In genomic region chr9:137298401-137298982, GRCh38 we compare ENCODE assay signal across 2 cellular contexts.
TF ChIP-seq lines count a peak whose summit lies in the region.

No MANE protein-coding gene starts in this region.

TF ChIP-seq in endothelial cell of umbilical vein, 7 proteins besides CTCF, POLR2A, EP300 and RAD21:
- TF ChIP-seq MAX (IDR thresholded peaks at IDR 0.05; ENCODE audit: insufficient read depth, insufficient read length) (no peak), POLR2AphosphoS5 (IDR thresholded peaks at IDR 0.05; ENCODE audit: insufficient read depth, low read depth, low read length) (peak; percentile 56), MYC (IDR thresholded peaks at IDR 0.05; ENCODE audit: low read depth, low read length) (peak; percentile 16), FOS (IDR thresholded peaks at IDR 0.05; ENCODE audit: borderline replicate concordance, insufficient read depth, low read length) (peak; percentile 20), GATA2 (IDR thresholded peaks at IDR 0.05; ENCODE audit: insufficient read depth, insufficient read length, low read depth, low read length) (no peak), JUN (IDR thresholded peaks at IDR 0.05; ENCODE audit: borderline replicate concordance, insufficient read depth, insufficient read length, low read depth) (no peak), EZH2 (IDR thresholded peaks at IDR 0.05; ENCODE audit: borderline replicate concordance, low read depth, low read length, severe bottlenecking) (no peak)

TF ChIP-seq in GM12891, 5 proteins besides CTCF, POLR2A, EP300 and RAD21:
- no peak for TF ChIP-seq PAX5 (IDR thresholded peaks at IDR 0.05; ENCODE audit: insufficient read depth, low read length, severe bottlenecking)
- TF ChIP-seq TAF1 (IDR thresholded peaks at IDR 0.05; ENCODE audit: low read depth, low read length): no peak
- TF ChIP-seq POLR2AphosphoS5 (IDR thresholded peaks at IDR 0.05; ENCODE audit: low read depth, low read length): no peak
- no peak for TF ChIP-seq POU2F2 (IDR thresholded peaks at IDR 0.05; ENCODE audit: low read depth, low read length)
- no peak for TF ChIP-seq SPI1 (IDR thresholded peaks at IDR 0.05; ENCODE audit: low read depth, low read length)
